In the genomic region with DNA sequence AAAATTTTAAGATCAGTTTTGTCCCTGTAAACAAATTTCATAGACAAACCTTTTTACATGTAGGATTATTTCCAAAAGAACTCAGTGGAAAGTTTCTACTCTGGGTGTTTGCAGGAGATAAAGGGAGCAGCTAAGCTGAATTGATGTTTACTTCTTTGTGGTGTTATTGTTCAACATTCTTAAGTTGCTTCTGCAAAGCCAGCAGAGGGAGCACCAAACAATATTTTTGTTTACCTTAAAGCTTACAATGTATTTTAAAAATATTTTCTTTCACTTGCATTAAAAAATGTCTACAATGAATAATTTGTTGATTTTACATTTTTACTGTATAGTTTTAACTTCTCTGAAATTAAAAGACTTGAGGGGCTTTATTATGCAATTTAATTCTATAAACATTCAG, we compare ENCODE assay signal across 9 cellular contexts.
DNase-seq lines count a peak whose midpoint lies in the region; ATAC-seq, FAIRE-seq and TF ChIP-seq lines count a peak whose summit lies in the region.
"Had no signal": no experiment of that assay in that cellular context is flagged by ENCODE, and none has a peak within 500 bp of the region (broad histone marks: within the 10 kb centered on the region; RNA-seq: fewer than 3 reads in every experiment).

No MANE protein-coding gene starts in this region.

- peaks cover 0 to 3% (median 0%) of the 10 kb centered on the region in 5 donors for H3K36me3 Mint-ChIP-seq in naive thymus-derived CD4-positive, alpha-beta T cell

- H3K27ac ChIP-seq in keratinocyte (ENCODE audit: control insufficient read depth, insufficient read depth, low read length) (no peak overlapping the region), left lung (no peak overlapping the region)
- no peak overlapping the region for H3K27ac ChIP-seq in naive thymus-derived CD4-positive, alpha-beta T cell (ENCODE audit: low read depth, low read length)

- no peak for ATAC-seq in naive thymus-derived CD4-positive, alpha-beta T cell
- ATAC-seq in left lung = no peak

- H3K9me3 ChIP-seq in keratinocyte (ENCODE audit: control insufficient read depth, low read depth, low read length) (no peaks in the 10 kb centered on the region), left lung (no peaks in the 10 kb centered on the region)
- no peaks in the 10 kb centered on the region for H3K9me3 ChIP-seq in naive thymus-derived CD4-positive, alpha-beta T cell (ENCODE audit: control insufficient read depth in 2 of 3, low read length in 3 of 3)

- peaks cover 2 to 38% (median 18%) of the 10 kb centered on the region in 7 donors for H3K4me1 Mint-ChIP-seq in naive thymus-derived CD4-positive, alpha-beta T cell

- dilution Hi-C loops in keratinocyte (cut with MboI; ENCODE audit: extremely low pct_ligation_motif_present, low sequenced_read_pairs) = no loop called here

- no peak overlapping the region for H2AFZ ChIP-seq in keratinocyte (ENCODE audit: control insufficient read depth, low read length)

- no peaks in the 10 kb centered on the region for H3K9me1 ChIP-seq in keratinocyte (ENCODE audit: control insufficient read depth, extremely low read depth, insufficient read depth, low read length)

- H3K27me3 Mint-ChIP-seq in naive thymus-derived CD4-positive, alpha-beta T cell = no peaks in the 10 kb centered on the region

- POLR2A ChIA-PET in naive thymus-derived CD4-positive, alpha-beta T cell (lab: Charles Lee) = no interaction called here

- H3K4me1 ChIP-seq in keratinocyte (ENCODE audit: control insufficient read depth, extremely low read depth, insufficient read depth, low read length) = peaks cover 4% of the 10 kb centered on the region
- H3K4me1 ChIP-seq in naive thymus-derived CD4-positive, alpha-beta T cell (ENCODE audit: control insufficient read depth in 2 of 2, insufficient read depth in 2 of 2, low read length in 2 of 2) = peaks cover 0 to 3% of the 10 kb centered on the region in 2 donors
- peaks cover 6 to 13% of the 10 kb centered on the region in 2 donors for H3K4me1 ChIP-seq in left lung

- H3K27ac Mint-ChIP-seq in naive thymus-derived CD4-positive, alpha-beta T cell = no peak overlapping the region

- H3K27me3 ChIP-seq in keratinocyte (ENCODE audit: control insufficient read depth, extremely low read depth, insufficient read depth, low read length) = no peaks in the 10 kb centered on the region
- H3K27me3 ChIP-seq in naive thymus-derived CD4-positive, alpha-beta T cell (ENCODE audit: control insufficient read depth in 2 of 2, insufficient read depth in 2 of 2, low read length in 2 of 2) = no peaks in the 10 kb centered on the region
- no peaks in the 10 kb centered on the region for H3K27me3 ChIP-seq in left lung

- intact Hi-C loops in naive thymus-derived CD4-positive, alpha-beta T cell (cut with micrococcal nuclease) = loop anchor here (5.0 kb wide), 2 partner anchors 40 to 120 kb away; no protein-coding TSS in a partner anchor
- intact Hi-C loops in left lung (cut with DNase I) = no loop called here

- H3K4me3 ChIP-seq in AG10803 (ENCODE audit: low read length) (no peak overlapping the region), keratinocyte (ENCODE audit: control insufficient read depth in 2 of 3, extremely low read depth in 1 of 3, insufficient read depth in 2 of 3, low read depth in 1 of 3, low read length in 3 of 3) (no peak overlapping the region), left lung (no peak overlapping the region)
- H3K4me3 ChIP-seq in naive thymus-derived CD4-positive, alpha-beta T cell (ENCODE audit: low read length) = no peak overlapping the region

- H3K4me2 ChIP-seq in keratinocyte (ENCODE audit: control insufficient read depth, extremely low read depth, insufficient read depth, low read depth, low read length) = no peak overlapping the region

- peaks cover 0 to 5% (median 0%) of the 10 kb centered on the region in 11 donors for H3K9me3 Mint-ChIP-seq in naive thymus-derived CD4-positive, alpha-beta T cell

- no peak overlapping the region for H3K9ac ChIP-seq in keratinocyte (ENCODE audit: control insufficient read depth, extremely low read depth, insufficient read depth, low read length)

- H4K20me1 ChIP-seq in keratinocyte (ENCODE audit: control insufficient read depth, extremely low read depth, insufficient read depth, low read length) = no peaks in the 10 kb centered on the region

- CTCF ChIA-PET in naive thymus-derived CD4-positive, alpha-beta T cell (lab: Charles Lee) = no interaction called here

- FAIRE-seq in keratinocyte (lab: Jason Lieb, UNC) = no peak

- DNase-seq in AG10803 (ENCODE audit: low read depth) (peak; percentile 42), H4 (ENCODE audit: low spot score) (peak; percentile 52), amniotic epithelial cell (ENCODE audit: low read depth) (peak; percentile 73), keratinocyte (ENCODE audit: low read depth, low spot score) (no peak), NCI-H1092 (lab: John Stamatoyannopoulos, UW) (no peak), left lung (no peak)
- DNase-seq in stimulated activated CD4-positive, alpha-beta T cell treated with anti-CD3 and anti-CD28 coated beads, Interleukin-4, amount 100 ng/mL, for 4 hours = no peak
- DNase-seq in naive thymus-derived CD4-positive, alpha-beta T cell = no peak
- DNase-seq: activated CD8-positive, alpha-beta memory T cell treated with anti-CD3 and anti-CD28 coated beads, Interleukin-2, amount 50 U/mL, for 48 hours had no signal

- peak; percentile 62 for TF ChIP-seq CTCF in AG10803 (conservative IDR thresholded peaks at IDR 0.05; ENCODE audit: low read length)
- TF ChIP-seq CTCF in keratinocyte (optimal IDR thresholded peaks at IDR 0.05 in 1 of 3, IDR thresholded peaks at IDR 0.05 in 1 of 3, conservative IDR thresholded peaks at IDR 0.05 in 1 of 3; ENCODE audit: extremely low read depth in 1 of 3, insufficient read depth in 2 of 3, low read length in 3 of 3) = peak in 2 of 3 experiments; percentile 37 to 44
- no peak for TF ChIP-seq CTCF in left lung (IDR thresholded peaks at IDR 0.05)

- no peak overlapping the region for H3K4me3 Mint-ChIP-seq in naive thymus-derived CD4-positive, alpha-beta T cell

- H3K36me3 ChIP-seq in keratinocyte (ENCODE audit: control insufficient read depth in 2 of 2, extremely low read depth in 1 of 2, insufficient read depth in 2 of 2, low read length in 2 of 2) (no peaks in the 10 kb centered on the region), left lung (no peaks in the 10 kb centered on the region)
- no peaks in the 10 kb centered on the region for H3K36me3 ChIP-seq in naive thymus-derived CD4-positive, alpha-beta T cell (ENCODE audit: control insufficient read depth in 2 of 3, insufficient read depth in 3 of 3, low read length in 3 of 3)

- no peaks in the 10 kb centered on the region for H3K79me2 ChIP-seq in keratinocyte (ENCODE audit: control insufficient read depth, insufficient read depth, low read length)

Comparison
In these comparisons a context has a peak if more than half of its experiments do, and no peak if none do; other contexts are left out.
1. DNase-seq: peak in AG10803 (single experiment), H4 (single experiment) and amniotic epithelial cell (single experiment); none in keratinocyte (single experiment), stimulated activated CD4-positive, alpha-beta T cell treated with anti-CD3 and anti-CD28 coated beads, Interleukin-4, amount 100 ng/mL, for 4 hours (0 of 2), NCI-H1092 (single experiment), naive thymus-derived CD4-positive, alpha-beta T cell (0 of 9) and left lung (0 of 2).
2. CTCF ChIP-seq: peak in AG10803 (single experiment) and keratinocyte (2 of 3); none in left lung (0 of 2).
3. intact Hi-C loops: an anchor here in naive thymus-derived CD4-positive, alpha-beta T cell (5.0 kb wide); none called in left lung.